Comparison of ENCODE assay signal across 8 cellular contexts in genomic region chr15:90219421-90220141, GRCh38. TPM values are rescaled to one million over a fixed set of nuclear protein-coding genes. Genes with fewer than 3 reads are reported as not detected.
A peak's percentile ranks its signal among the peaks of the same experiment; 100 is the strongest.
DNase-seq lines count a peak whose midpoint lies in the region; ATAC-seq and TF ChIP-seq lines count a peak whose summit lies in the region.

No MANE protein-coding gene starts in this region.

- peak; percentile 84 for TF ChIP-seq CTCF in GM12872 (IDR thresholded peaks at IDR 0.05; ENCODE audit: insufficient read depth, low read depth, low read length)
- TF ChIP-seq CTCF in foreskin keratinocyte (conservative IDR thresholded peaks at IDR 0.05), result peak; percentile 70
- TF ChIP-seq CTCF in retinal pigment epithelial cell (conservative IDR thresholded peaks at IDR 0.05; ENCODE audit: low read depth, low read length), result peak; percentile 74

- ATAC-seq in activated T-cell treated with anti-CD3 and anti-CD28 coated beads, Interleukin-2, amount 50 U/mL, for 4 hours, result peak; percentile 86 to 92
- ATAC-seq in foreskin keratinocyte, result peak; percentile 35

- no peak overlapping the region for H3K27ac ChIP-seq in foreskin keratinocyte

- H3K36me3 Mint-ChIP-seq in activated T-cell treated with anti-CD3 and anti-CD28 coated beads, Interleukin-2, amount 50 U/mL, for 4 hours (ENCODE audit: insufficient read depth), result peaks cover 4% of the 10 kb centered on the region

- H3K4me3 Mint-ChIP-seq in activated T-cell treated with anti-CD3 and anti-CD28 coated beads, Interleukin-2, amount 50 U/mL, for 4 hours, result no peak overlapping the region

- H3K27me3 Mint-ChIP-seq in activated T-cell treated with anti-CD3 and anti-CD28 coated beads, Interleukin-2, amount 50 U/mL, for 4 hours (ENCODE audit: low read depth), result no peaks in the 10 kb centered on the region

- H3K9me3 Mint-ChIP-seq in activated T-cell treated with anti-CD3 and anti-CD28 coated beads, Interleukin-2, amount 50 U/mL, for 4 hours, result no peaks in the 10 kb centered on the region

- H3K4me1 ChIP-seq in foreskin keratinocyte, result peaks cover 8% of the 10 kb centered on the region

- no peaks in the 10 kb centered on the region for H3K27me3 ChIP-seq in foreskin keratinocyte

- peaks cover 17% of the 10 kb centered on the region for H3K4me1 Mint-ChIP-seq in activated T-cell treated with anti-CD3 and anti-CD28 coated beads, Interleukin-2, amount 50 U/mL, for 4 hours (ENCODE audit: low read depth)

- DNase-seq in NCI-H82 treated with DMSO at 0.1 percent for 48 hours (lab: John Stamatoyannopoulos, UW; ENCODE audit: unreplicated experiment), result peak; percentile 23
- peak; percentile 57 for DNase-seq in activated T-cell treated with anti-CD3 and anti-CD28 coated beads, Interleukin-2, amount 50 U/mL, for 4 hours
- DNase-seq in foreskin keratinocyte, result no peak
- no peak for DNase-seq in retinal pigment epithelial cell (ENCODE audit: low read depth)
- no peak for DNase-seq in LoVo (ENCODE audit: low spot score)
- DNase-seq in NCI-H510A treated with DMSO at 0.1 percent for 48 hours (lab: John Stamatoyannopoulos, UW), result no peak
- no peak for DNase-seq in NCI-H1930 (lab: John Stamatoyannopoulos, UW)

- H3K4me3 ChIP-seq in retinal pigment epithelial cell (ENCODE audit: low read length), result no peak overlapping the region

RNA-seq across cellular contexts. Expression of gene CIB1, which starts 14.2 kb away (rescaled TPM):
- 100 to 1,000 TPM; 130 to 158 (median 151) TPM for total RNA-seq in activated T-cell treated with anti-CD3 and anti-CD28 coated beads, Interleukin-2, amount 50 U/mL, for 4 hours
- total RNA-seq in foreskin keratinocyte, result 59.7 and 61.2 TPM in 2 replicates
- 124 and 151 TPM in 2 replicates for polyA plus RNA-seq in foreskin keratinocyte

RNA-seq across cellular contexts. Expression of gene GDPGP1, which starts 14.4 kb away (rescaled TPM):
- 10 to 100 TPM; 11.4 to 12.9 (median 11.9) TPM for total RNA-seq in activated T-cell treated with anti-CD3 and anti-CD28 coated beads, Interleukin-2, amount 50 U/mL, for 4 hours
- total RNA-seq in foreskin keratinocyte, result 1.3 and 2.6 TPM in 2 replicates
- 0.60 and 1.1 TPM in 2 replicates for polyA plus RNA-seq in foreskin keratinocyte

RNA-seq across cellular contexts. Expression of gene SEMA4B, which starts 18.5 kb away (rescaled TPM):
- total RNA-seq in activated T-cell treated with anti-CD3 and anti-CD28 coated beads, Interleukin-2, amount 50 U/mL, for 4 hours, result 1 to 10 TPM; 4.7 to 8.2 (median 7.7) TPM
- total RNA-seq in foreskin keratinocyte, result 49.0 and 72.5 TPM in 2 replicates
- polyA plus RNA-seq in foreskin keratinocyte, result 40.7 and 63.4 TPM in 2 replicates

RNA-seq across cellular contexts. Expression of gene TTLL13, which starts 29.8 kb away (rescaled TPM):
- total RNA-seq in activated T-cell treated with anti-CD3 and anti-CD28 coated beads, Interleukin-2, amount 50 U/mL, for 4 hours, result under 1 TPM in 2 of 3 donors, not detected in 1; 0.19 to 0.95 TPM
- 0.07 TPM in 1 of 2 replicates, not detected in the other for total RNA-seq in foreskin keratinocyte
- polyA plus RNA-seq in foreskin keratinocyte, result not detected in 2 replicates

RNA-seq across cellular contexts. Expression of gene NGRN, which starts 45.9 kb away (rescaled TPM):
- 10 to 100 TPM; 36.9 to 38.0 (median 37.1) TPM for total RNA-seq in activated T-cell treated with anti-CD3 and anti-CD28 coated beads, Interleukin-2, amount 50 U/mL, for 4 hours
- total RNA-seq in foreskin keratinocyte, result 48.6 and 52.0 TPM in 2 replicates
- 45.4 and 51.5 TPM in 2 replicates for polyA plus RNA-seq in foreskin keratinocyte

Comparison
In these comparisons a context has a peak if more than half of its experiments do, and no peak if none do; other contexts are left out.
1. DNase-seq: peak in NCI-H82 treated with DMSO at 0.1 percent for 48 hours (single experiment) and activated T-cell treated with anti-CD3 and anti-CD28 coated beads, Interleukin-2, amount 50 U/mL, for 4 hours (single experiment); none in foreskin keratinocyte (0 of 2), retinal pigment epithelial cell (single experiment), LoVo (single experiment), NCI-H510A treated with DMSO at 0.1 percent for 48 hours (single experiment) and NCI-H1930 (0 of 2).
2. Peak in every context shown above with its lines, with median percentiles within 50 percentile points of each other: CTCF ChIP-seq.